Comparison of ENCODE assay signal across 29 cellular contexts in the genomic region with DNA sequence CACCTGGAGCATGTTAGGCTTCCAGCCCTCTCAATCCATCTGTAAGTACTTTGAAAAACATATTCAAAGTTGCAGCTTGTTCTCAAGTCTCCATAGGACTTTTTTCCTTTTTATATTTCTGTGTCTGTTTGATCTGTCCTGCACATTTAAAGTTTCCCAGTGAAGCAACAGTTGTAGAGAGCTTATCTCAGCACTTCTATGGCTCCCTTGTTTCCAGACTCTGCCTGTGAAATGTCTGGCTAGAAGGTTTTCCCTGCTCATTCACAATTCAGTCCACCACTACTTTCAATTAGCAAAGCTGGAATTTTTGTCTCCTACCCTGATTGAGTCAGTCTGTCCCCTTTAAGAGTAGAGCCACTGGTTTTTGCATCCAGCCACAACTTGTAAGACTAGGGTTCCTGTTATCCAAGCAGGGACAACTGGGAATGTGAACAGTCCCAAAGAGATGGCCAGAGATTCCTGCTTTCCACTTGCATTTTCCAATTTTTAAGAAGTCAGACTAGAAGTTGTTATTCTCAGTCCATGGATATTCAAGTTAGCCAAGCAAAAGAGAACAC.
DNase-seq lines count a peak whose midpoint lies in the region; ATAC-seq, FAIRE-seq and TF ChIP-seq lines count a peak whose summit lies in the region.
"Had no signal": no experiment of that assay in that cellular context is flagged by ENCODE, and none has a peak within 500 bp of the region (broad histone marks: within the 10 kb centered on the region; RNA-seq: fewer than 3 reads in every experiment).

No MANE protein-coding gene starts in this region.

- H3K27ac ChIP-seq in SK-N-SH (ENCODE audit: low read depth in 2 of 2, low read length in 1 of 2) (no peak overlapping the region), H1 (ENCODE audit: low read depth, low read length) (no peak overlapping the region), left lung (no peak overlapping the region), tibial nerve (peak overlapping the region in 3 of 4 donors; percentile 32 to 76 (median 39))
- H3K27ac ChIP-seq: esophagus muscularis mucosa, GM23248, pancreas, suprapubic skin had no signal

- H4K5ac ChIP-seq in H1 (ENCODE audit: insufficient read length, low read depth, low read length), result no peak overlapping the region

- no peak overlapping the region for H3K18ac ChIP-seq in H1 (ENCODE audit: extremely low read depth, low read length)

- TF ChIP-seq CTCF in SK-N-SH (IDR thresholded peaks at IDR 0.05) (no peak), H1 (IDR thresholded peaks at IDR 0.05; ENCODE audit: control extremely low read depth in 1 of 3, insufficient read depth in 1 of 3, low read depth in 1 of 3, low read length in 3 of 3) (no peak), left lung (IDR thresholded peaks at IDR 0.05) (no peak), tibial nerve (IDR thresholded peaks at IDR 0.05) (no peak)

- H3K23me2 ChIP-seq in H1 (ENCODE audit: low read depth, low read length), result no peaks in the 10 kb centered on the region

- no peak for TF ChIP-seq EP300 in SK-N-SH (IDR thresholded peaks at IDR 0.05; ENCODE audit: borderline replicate concordance in 1 of 2, low read depth in 1 of 2, low read length in 1 of 2)
- TF ChIP-seq EP300 in H1 (IDR thresholded peaks at IDR 0.05; ENCODE audit: borderline replicate concordance in 1 of 2, low read depth in 2 of 2, low read length in 2 of 2), result no peak
- no peak for TF ChIP-seq EP300 in tibial nerve (IDR thresholded peaks at IDR 0.05)

- DNase-seq in SK-N-SH (no peak), H1 (ENCODE audit: low read depth in 1 of 2, low spot score in 2 of 2) (no peak), left lung (no peak), tibial nerve (ENCODE audit: low spot score in 2 of 2) (no peak), GM12891 (ENCODE audit: insufficient read length, low spot score) (no peak), OCI-M1 (lab: John Stamatoyannopoulos, UW) (no peak), iPS-NIHi7 (ENCODE audit: extremely low spot score) (no peak)
- DNase-seq: activated CD4-positive, alpha-beta T cell treated with anti-CD3 and anti-CD28 coated beads for 1 hour; activated CD8-positive, alpha-beta T cell treated with anti-CD3 and anti-CD28 coated beads for 36 hours; anterior cingulate cortex; CD4-positive, CD25-positive, alpha-beta regulatory T cell; endodermal cell; foreskin melanocyte; GM23248; natural killer cell; NCI-H1092; NCI-H1694 treated with DMSO at 0.1 percent for 48 hours; NCI-H2171; NCI-H524 treated with DMSO at 0.1 percent for 48 hours; pancreas; retina; stimulated activated CD4-positive, alpha-beta T cell treated with anti-CD3 and anti-CD28 coated beads, Interleukin-4, amount 100 ng/mL, for 24 hours had no signal

- no peaks in the 10 kb centered on the region for H3K79me1 ChIP-seq in H1 (ENCODE audit: low read depth, low read length)

- CTCF ChIA-PET in SK-N-SH (lab: Yijun Ruan, JAX) (no interaction called here), H1 (lab: Charles Lee; ENCODE audit: partially characterized antibody) (interaction anchor here (1.1 kb wide), 1 partner anchor 114 kb away, joined by 3 read pairs; no protein-coding TSS in a partner anchor)

- H3K27me3 ChIP-seq in SK-N-SH (ENCODE audit: insufficient read depth), result no peaks in the 10 kb centered on the region
- H3K27me3 ChIP-seq in H1 (replicated peaks in 1 of 4; ENCODE audit: control insufficient read depth in 3 of 4, extremely low read depth in 1 of 4, insufficient read depth in 3 of 4, low read length in 3 of 4), result no peaks in the 10 kb centered on the region
- no peaks in the 10 kb centered on the region for H3K27me3 ChIP-seq in left lung
- H3K27me3 ChIP-seq in tibial nerve, result no peaks in the 10 kb centered on the region
- H3K27me3 ChIP-seq: esophagus muscularis mucosa, pancreas, suprapubic skin had no signal

- H3K4me3 ChIP-seq in SK-N-SH (ENCODE audit: low read depth in 2 of 2, low read length in 1 of 2), result no peak overlapping the region
- H3K4me3 ChIP-seq in H1 (ENCODE audit: extremely low read depth in 1 of 4, insufficient read depth in 2 of 4, low read depth in 3 of 4, low read length in 4 of 4), result no peak overlapping the region
- H3K4me3 ChIP-seq in left lung, result no peak overlapping the region
- no peak overlapping the region for H3K4me3 ChIP-seq in tibial nerve
- H3K4me3 ChIP-seq: esophagus muscularis mucosa, GM23248, pancreas, suprapubic skin had no signal

- no peak for TF ChIP-seq RAD21 in SK-N-SH (IDR thresholded peaks at IDR 0.05; ENCODE audit: low read length)
- no peak for TF ChIP-seq RAD21 in H1 (IDR thresholded peaks at IDR 0.05 in 1 of 2, conservative IDR thresholded peaks at IDR 0.05 in 1 of 2; ENCODE audit: low read depth in 2 of 2, low read length in 2 of 2)

- H2AFZ ChIP-seq in SK-N-SH (ENCODE audit: low read depth), result 0 out of 2 replicates have a peak overlapping the region, but pooled peaks have one; percentile 2
- peak overlapping the region; percentile 90 for H2AFZ ChIP-seq in H1 (ENCODE audit: low read length)
- H2AFZ ChIP-seq: GM23248 had no signal

- H3K9me3 ChIP-seq in SK-N-SH (no peaks in the 10 kb centered on the region), H1 (ENCODE audit: insufficient read depth in 2 of 2, low read depth in 1 of 2, low read length in 1 of 2) (no peaks in the 10 kb centered on the region), left lung (no peaks in the 10 kb centered on the region), tibial nerve (no peaks in the 10 kb centered on the region)
- H3K9me3 ChIP-seq: esophagus muscularis mucosa, pancreas, suprapubic skin had no signal

- no peak overlapping the region for H2BK20ac ChIP-seq in H1 (ENCODE audit: low read length)

- H4K8ac ChIP-seq in H1 (ENCODE audit: extremely low read depth, insufficient read depth, low read length), result no peak overlapping the region

- H3K14ac ChIP-seq in H1 (ENCODE audit: insufficient read length), result no peak overlapping the region

- POLR2A ChIA-PET in SK-N-SH (lab: Yijun Ruan, JAX), result no interaction called here
- POLR2A ChIA-PET in H1 (lab: Charles Lee; ENCODE audit: partially characterized antibody), result no interaction called here

- no peak overlapping the region for H3K4ac ChIP-seq in H1 (replicated peaks; ENCODE audit: insufficient read length, low read depth, low read length)

- intact Hi-C loops in left lung (cut with DNase I), result no loop called here

- no peaks in the 10 kb centered on the region for H3F3A ChIP-seq in SK-N-SH (replicated peaks; ENCODE audit: insufficient read depth)

- H3K9ac ChIP-seq in SK-N-SH, result no peak overlapping the region
- H3K9ac ChIP-seq in H1 (replicated peaks in 1 of 4; ENCODE audit: extremely low read depth in 1 of 4, low read depth in 3 of 4, low read length in 3 of 4), result no peak overlapping the region
- H3K9ac ChIP-seq: GM23248 had no signal

- H2BK15ac ChIP-seq in H1 (ENCODE audit: low read length), result no peak overlapping the region

- no peak overlapping the region for H2BK120ac ChIP-seq in H1 (replicated peaks; ENCODE audit: low read depth, low read length)

- H4K91ac ChIP-seq in H1 (replicated peaks; ENCODE audit: insufficient read length, low read length), result no peak overlapping the region

- H3K4me2 ChIP-seq in SK-N-SH, result no peak overlapping the region
- H3K4me2 ChIP-seq in H1 (ENCODE audit: insufficient read depth in 1 of 2, low read depth in 2 of 2, low read length in 2 of 2), result no peak overlapping the region

- no peak overlapping the region for H2AK5ac ChIP-seq in H1 (ENCODE audit: low read depth, low read length)

- no peak overlapping the region for H3K23ac ChIP-seq in H1 (ENCODE audit: insufficient read length)

- H3K56ac ChIP-seq in H1 (replicated peaks; ENCODE audit: insufficient read length, low read depth, low read length), result no peak overlapping the region

- ATAC-seq in SK-N-SH treated with all-trans-retinoic acid at 6 μM for 48 hours (no peak), left lung (peak; percentile 41)
- ATAC-seq: activated CD8-positive, alpha-beta T cell treated with anti-CD3 and anti-CD28 coated beads for 36 hours; activated naive CD4-positive, alpha-beta T cell treated with anti-CD3 and anti-CD28 coated beads, Interleukin-2, amount 50 U/mL, for 72 hours; natural killer cell; pancreas; stimulated activated memory B cell treated with anti-CD40 and anti-IgM and Interleukin-4, amounts not matched to agents 10 μg/mL and 1 μg/mL and 100 μg/mL, for 72 hours had no signal

- no peak overlapping the region for H2BK12ac ChIP-seq in H1 (ENCODE audit: low read depth, low read length)

- H4K20me1 ChIP-seq in SK-N-SH (ENCODE audit: insufficient read depth) (no peaks in the 10 kb centered on the region), H1 (replicated peaks in 1 of 2; ENCODE audit: control insufficient read depth in 1 of 2, insufficient read depth in 2 of 2, low read length in 2 of 2) (no peaks in the 10 kb centered on the region)

- H3K79me2 ChIP-seq in SK-N-SH (ENCODE audit: insufficient read depth) (no peaks in the 10 kb centered on the region), H1 (ENCODE audit: control insufficient read depth in 1 of 2, insufficient read depth in 2 of 2, low read length in 2 of 2) (no peaks in the 10 kb centered on the region)

- H3K4me1 ChIP-seq in SK-N-SH (ENCODE audit: control insufficient read depth in 1 of 2, insufficient read depth in 2 of 2, low read depth in 1 of 2, low read length in 1 of 2) (no peaks in the 10 kb centered on the region), H1 (replicated peaks in 1 of 4; ENCODE audit: control insufficient read depth in 3 of 4, insufficient read depth in 4 of 4, low read length in 3 of 4) (no peaks in the 10 kb centered on the region), left lung (no peaks in the 10 kb centered on the region), tibial nerve (peaks cover 0 to 24% (median under 1%) of the 10 kb centered on the region in 4 donors)
- H3K4me1 ChIP-seq: esophagus muscularis mucosa, pancreas, suprapubic skin had no signal

- FAIRE-seq in H1 (lab: Jason Lieb, UNC), result no peak
- FAIRE-seq in GM12891 (lab: Jason Lieb, UNC), result no peak
- FAIRE-seq: GM12892, urothelium cell line had no signal

- H2BK5ac ChIP-seq in H1 (ENCODE audit: low read depth, low read length), result no peak overlapping the region

- H3K9me2 ChIP-seq in SK-N-SH, result no peaks in the 10 kb centered on the region

- H3K36me3 ChIP-seq in SK-N-SH (replicated peaks in 1 of 2; ENCODE audit: control insufficient read depth in 1 of 2, insufficient read depth in 2 of 2, low read length in 1 of 2), result no peaks in the 10 kb centered on the region
- no peaks in the 10 kb centered on the region for H3K36me3 ChIP-seq in H1 (ENCODE audit: control insufficient read depth in 2 of 4, insufficient read depth in 4 of 4, low read length in 3 of 4)
- no peaks in the 10 kb centered on the region for H3K36me3 ChIP-seq in left lung
- H3K36me3 ChIP-seq in tibial nerve, result no peaks in the 10 kb centered on the region
- H3K36me3 ChIP-seq: esophagus muscularis mucosa, pancreas, suprapubic skin had no signal

- TF ChIP-seq POLR2A in H1 (IDR thresholded peaks at IDR 0.05; ENCODE audit: control extremely low read depth in 1 of 2, low read depth in 2 of 2, low read length in 2 of 2), result no peak
- no peak for TF ChIP-seq POLR2A in tibial nerve (IDR thresholded peaks at IDR 0.05)
- no peak for TF ChIP-seq POLR2A in GM12891 (IDR thresholded peaks at IDR 0.05; ENCODE audit: low read depth, low read length)

TF ChIP-seq in SK-N-SH treated with all-trans-retinoic acid at 6 μM for 48 hours, 23 proteins besides CTCF, POLR2A, EP300 and RAD21 (continues in another document):
- no peak for TF ChIP-seq BACH2 (CRISPR knock-in tag; IDR thresholded peaks at IDR 0.05; ENCODE audit: borderline replicate concordance)

TF ChIP-seq in GM12891, 5 proteins besides CTCF, POLR2A, EP300 and RAD21 (continues in another document):
- TF ChIP-seq SPI1 (IDR thresholded peaks at IDR 0.05; ENCODE audit: low read depth, low read length), result no peak

Comparison
In these comparisons a context has a peak if more than half of its experiments do, and no peak if none do; other contexts are left out.
1. H3K27ac ChIP-seq: peak in tibial nerve (3 of 4); none in SK-N-SH (0 of 2), H1 (single experiment) and left lung (0 of 2).